ENCODE assay signal across 24 cellular contexts in the genomic region with DNA sequence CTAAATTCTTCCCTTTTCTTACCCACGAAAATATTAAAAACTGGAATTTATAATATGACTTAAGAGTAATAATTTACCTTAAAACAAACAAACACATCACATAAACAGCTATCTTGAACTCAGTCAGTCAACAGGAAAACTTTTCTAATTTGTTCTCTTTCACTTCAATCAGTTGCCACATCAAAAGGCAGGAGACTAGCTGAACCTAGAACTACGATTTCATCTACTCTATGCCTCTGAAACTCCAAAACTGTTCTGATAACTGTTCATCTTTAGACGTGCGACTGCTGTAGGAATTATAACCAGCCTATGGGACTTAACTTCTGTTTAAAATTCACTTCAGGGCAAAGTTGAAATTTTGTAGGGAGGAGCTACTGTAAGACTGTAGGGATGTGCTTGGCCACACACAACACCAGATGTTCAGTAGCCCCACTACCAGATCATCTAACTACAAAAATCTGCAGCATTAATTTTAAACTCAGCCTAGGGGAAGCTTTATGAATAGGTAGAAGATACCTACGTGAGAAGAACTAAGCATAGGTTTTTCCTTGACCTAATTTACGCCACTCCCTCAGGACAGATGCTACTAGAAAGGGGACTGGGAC. TPM values are rescaled to one million over a fixed set of nuclear protein-coding genes. Genes with fewer than 3 reads are reported as not detected.
DNase-seq lines count a peak whose midpoint lies in the region; ATAC-seq lines count a peak whose summit lies in the region.
"Had no signal": no experiment of that assay in that cellular context is flagged by ENCODE, and none has a peak within 500 bp of the region (broad histone marks: within the 10 kb centered on the region; RNA-seq: fewer than 3 reads in every experiment).

No MANE protein-coding gene starts in this region.

- peaks cover 0 to 9% (median 4%) of the 10 kb centered on the region in 4 donors for H3K4me1 Mint-ChIP-seq in CD4-positive, alpha-beta memory T cell
- peaks cover 5% of the 10 kb centered on the region for H3K4me1 Mint-ChIP-seq in T-helper 17 cell

- ATAC-seq in activated CD4-positive, CD25-positive, alpha-beta regulatory T cell treated with anti-CD3 and anti-CD28 coated beads, Interleukin-2, amount 50 U/mL, for 24 hours: peak; percentile 24 to 38
- peak; percentile 72 for ATAC-seq in T-helper 17 cell

- no peak overlapping the region for H3K4me3 ChIP-seq in CD4-positive, alpha-beta memory T cell (ENCODE audit: low read length in 2 of 2)
- no peak overlapping the region for H3K4me3 ChIP-seq in thymus (ENCODE audit: low read length)
- H3K4me3 ChIP-seq in neuronal stem cell (ENCODE audit: low read length in 2 of 2): no peak overlapping the region
- H3K4me3 ChIP-seq: SJSA1 had no signal

- no peaks in the 10 kb centered on the region for H3K79me1 ChIP-seq in neuronal stem cell (ENCODE audit: low read depth, low read length)

- no peak overlapping the region for H3K23ac ChIP-seq in neuronal stem cell (ENCODE audit: low read depth, low read length, poor library complexity)

- H2AFZ ChIP-seq in neuronal stem cell (ENCODE audit: low read length): no peak overlapping the region

- no peak overlapping the region for H4K8ac ChIP-seq in neuronal stem cell (ENCODE audit: low read depth, low read length)

- intact Hi-C loops in CD4-positive, alpha-beta memory T cell (cut with micrococcal nuclease): loop anchor here (5.0 kb wide), 1 partner anchor 34 kb away; no protein-coding TSS in a partner anchor

- DNase-seq in activated CD4-positive, CD25-positive, alpha-beta regulatory T cell treated with anti-CD3 and anti-CD28 coated beads, Interleukin-2, amount 50 U/mL, for 72 hours: no peak
- peak in 4 of 5 donors; percentile 10 to 31 (median 24) for DNase-seq in CD4-positive, alpha-beta memory T cell
- DNase-seq in T-helper 17 cell: no peak
- DNase-seq in putamen (ENCODE audit: low spot score): no peak
- no peak for DNase-seq in neuronal stem cell (ENCODE audit: low spot score)
- DNase-seq: DMS79 treated with DMSO at 0.1 percent for 48 hours; GF-D8; NCI-H1048; NCI-H1417; NCI-H1694; NCI-H2029 treated with DMSO at 0.1 percent for 48 hours; NCI-H446 treated with DMSO at 0.1 percent for 48 hours; NCI-H526; NCI-H82; NK-92 treated with Interleukin-12 subunit alpha and Interleukin-12 subunit beta, amount 100 ng/mL, for 24 hours; Right ventricle myocardium superior; RPMI8226 had no signal

- no peak overlapping the region for H3K27ac ChIP-seq in CD4-positive, alpha-beta memory T cell (ENCODE audit: low read depth, low read length)
- H3K27ac ChIP-seq in thymus (ENCODE audit: low read depth): peak overlapping the region; percentile 33
- no peak overlapping the region for H3K27ac ChIP-seq in neuronal stem cell (replicated peaks; ENCODE audit: low read length)
- H3K27ac ChIP-seq: HL-60, KMS-11, SJSA1 had no signal

- H3K27me3 Mint-ChIP-seq in CD4-positive, alpha-beta memory T cell: no peaks in the 10 kb centered on the region
- H3K27me3 Mint-ChIP-seq in T-helper 17 cell: no peaks in the 10 kb centered on the region
- H3K27me3 Mint-ChIP-seq: CD8-positive, alpha-beta memory T cell; IgD-negative memory B cell had no signal

- no peak overlapping the region for H3K14ac ChIP-seq in neuronal stem cell (ENCODE audit: low read length)

- H2BK120ac ChIP-seq in neuronal stem cell (ENCODE audit: low read depth, low read length): no peak overlapping the region

- 73% methylated on average over 6 of the region's 6 CpGs for WGBS in thymus
- WGBS in neuronal stem cell (ENCODE audit: extremely low coverage in 2 of 2, insufficient read length in 2 of 2, insufficient replicate concordance in 1 of 2), 2 donors: no CpG with 5 or more reads among the region's 6 CpGs

- H3K9me3 ChIP-seq in CD4-positive, alpha-beta memory T cell (ENCODE audit: control insufficient read depth in 1 of 2, low read length in 2 of 2): no peaks in the 10 kb centered on the region
- H3K9me3 ChIP-seq in T-helper 17 cell (ENCODE audit: control insufficient read depth, low read length, poor library complexity, severe bottlenecking) (no peaks in the 10 kb centered on the region), thymus (ENCODE audit: control insufficient read depth) (no peaks in the 10 kb centered on the region), neuronal stem cell (replicated peaks in 1 of 2; ENCODE audit: control insufficient read depth in 2 of 2, insufficient read depth in 1 of 2, low read depth in 1 of 2, low read length in 2 of 2) (no peaks in the 10 kb centered on the region)
- H3K9me3 ChIP-seq: SJSA1 had no signal

- no peak overlapping the region for H4K91ac ChIP-seq in neuronal stem cell (ENCODE audit: low read depth, low read length, poor library complexity)

- H3K27me3 ChIP-seq in CD4-positive, alpha-beta memory T cell (ENCODE audit: insufficient read depth, low read length): no peaks in the 10 kb centered on the region
- H3K27me3 ChIP-seq in thymus (ENCODE audit: control insufficient read depth, insufficient read depth): no peaks in the 10 kb centered on the region
- no peaks in the 10 kb centered on the region for H3K27me3 ChIP-seq in neuronal stem cell (ENCODE audit: control insufficient read depth in 3 of 3, insufficient read depth in 3 of 3, low read depth in 1 of 3, low read length in 3 of 3)
- H3K27me3 ChIP-seq: SJSA1 had no signal

- H2BK15ac ChIP-seq in neuronal stem cell (ENCODE audit: low read length): no peak overlapping the region

- no peak overlapping the region for H3K4me2 ChIP-seq in neuronal stem cell (ENCODE audit: insufficient read depth, low read length, poor library complexity, severe bottlenecking)
- H3K4me2 ChIP-seq: KMS-11 had no signal

- H3K4ac ChIP-seq in neuronal stem cell (ENCODE audit: low read length): no peak overlapping the region

- H3K9ac ChIP-seq in neuronal stem cell (ENCODE audit: low read depth, low read length, poor library complexity): no peak overlapping the region
- H3K9ac ChIP-seq: KMS-11 had no signal

- no peak overlapping the region for H3K18ac ChIP-seq in neuronal stem cell (ENCODE audit: low read length)

- H2AK5ac ChIP-seq in neuronal stem cell (ENCODE audit: low read depth, low read length): no peak overlapping the region

- H3K27ac Mint-ChIP-seq in CD4-positive, alpha-beta memory T cell: no peak overlapping the region
- no peak overlapping the region for H3K27ac Mint-ChIP-seq in T-helper 17 cell
- H3K27ac Mint-ChIP-seq: IgD-negative memory B cell had no signal

- peak overlapping the region in 2 of 8 donors; percentile 5 to 53 for H3K4me3 Mint-ChIP-seq in CD4-positive, alpha-beta memory T cell
- H3K4me3 Mint-ChIP-seq in T-helper 17 cell: no peak overlapping the region
- H3K4me3 Mint-ChIP-seq: IgD-negative memory B cell had no signal

- peaks cover 20% of the 10 kb centered on the region for H3K4me1 ChIP-seq in CD4-positive, alpha-beta memory T cell (ENCODE audit: insufficient read depth, low read length)
- H3K4me1 ChIP-seq in thymus (ENCODE audit: control insufficient read depth, insufficient read depth, low read length): no peaks in the 10 kb centered on the region
- H3K4me1 ChIP-seq in neuronal stem cell (ENCODE audit: control insufficient read depth in 2 of 2, insufficient read depth in 1 of 2, low read depth in 1 of 2, low read length in 2 of 2): no peaks in the 10 kb centered on the region
- H3K4me1 ChIP-seq: SJSA1 had no signal

- POLR2A ChIA-PET in CD4-positive, alpha-beta memory T cell (lab: Charles Lee; ENCODE audit: partially characterized antibody): interaction anchor here (1.3 kb wide), 1 partner anchor 209 kb away, joined by 4 read pairs; no protein-coding TSS in a partner anchor

- H2BK12ac ChIP-seq in neuronal stem cell (ENCODE audit: low read length): no peak overlapping the region

- H3K36me3 Mint-ChIP-seq in CD4-positive, alpha-beta memory T cell: peaks cover 13 to 21% of the 10 kb centered on the region in 2 donors
- H3K36me3 Mint-ChIP-seq in T-helper 17 cell (ENCODE audit: low read depth): peaks cover 2% of the 10 kb centered on the region
- H3K36me3 Mint-ChIP-seq: IgD-negative memory B cell had no signal

- H3K36me3 ChIP-seq in CD4-positive, alpha-beta memory T cell (ENCODE audit: insufficient read depth, low read length): peaks cover 5% of the 10 kb centered on the region
- H3K36me3 ChIP-seq in thymus (ENCODE audit: control insufficient read depth, insufficient read depth) (peaks cover 10% of the 10 kb centered on the region), neuronal stem cell (replicated peaks in 1 of 2; ENCODE audit: control insufficient read depth in 2 of 2, insufficient read depth in 2 of 2, low read length in 2 of 2) (peaks cover 2 to 80% of the 10 kb centered on the region in 2 donors)

- CTCF ChIA-PET in CD4-positive, alpha-beta memory T cell (lab: Charles Lee; ENCODE audit: partially characterized antibody): interaction anchor here (4.0 kb wide), 1 partner anchor 110 kb away, joined by 28 read pairs; no protein-coding TSS in a partner anchor

- H2BK5ac ChIP-seq in neuronal stem cell (ENCODE audit: low read length): no peak overlapping the region

- no peaks in the 10 kb centered on the region for H3K9me3 Mint-ChIP-seq in CD4-positive, alpha-beta memory T cell
- H3K9me3 Mint-ChIP-seq: CD8-positive, alpha-beta memory T cell; IgD-negative memory B cell had no signal

RNA-seq across cellular contexts. Expression of gene RAD51AP1, which starts 7.6 kb away (rescaled TPM):
- 1 to 10 TPM in 1 of 2 experiments, under 1 TPM in 1; 0.58 to 1.5 TPM for total RNA-seq in CD4-positive, alpha-beta memory T cell
- 1 to 10 TPM in 1 of 2 donors, under 1 TPM in 1; 0.62 to 2.9 TPM for polyA plus RNA-seq in CD4-positive, alpha-beta memory T cell
- under 1 TPM; 0.34 to 0.72 TPM for total RNA-seq in T-helper 17 cell
- 3.4 TPM for polyA plus RNA-seq in thymus
- polyA plus RNA-seq in neuronal stem cell (2013, experiment 1 of 2): 76.0 TPM
- 75.1 TPM for polyA plus RNA-seq in neuronal stem cell (2013, experiment 2 of 2)

RNA-seq across cellular contexts. Expression of gene DYRK4, which starts 30.9 kb away (rescaled TPM):
- 10 to 100 TPM; 15.6 to 21.4 TPM for total RNA-seq in CD4-positive, alpha-beta memory T cell
- polyA plus RNA-seq in CD4-positive, alpha-beta memory T cell: 10 to 100 TPM; 26.3 to 34.7 TPM
- total RNA-seq in T-helper 17 cell: 10 to 100 TPM; 10.4 to 11.1 TPM
- polyA plus RNA-seq in thymus: 50.5 TPM
- polyA plus RNA-seq in neuronal stem cell (2013, experiment 1 of 2): 28.3 TPM
- polyA plus RNA-seq in neuronal stem cell (2013, experiment 2 of 2): 24.1 TPM

Comparison
In these comparisons a context has a peak if more than half of its experiments do, and no peak if none do; other contexts are left out.
1. DNase-seq: peak in CD4-positive, alpha-beta memory T cell (4 of 5); none in activated CD4-positive, CD25-positive, alpha-beta regulatory T cell treated with anti-CD3 and anti-CD28 coated beads, Interleukin-2, amount 50 U/mL, for 72 hours (single experiment), T-helper 17 cell (0 of 3), putamen (single experiment) and neuronal stem cell (single experiment).